23 cellular contexts compared by ENCODE assay signal in the genomic region with DNA sequence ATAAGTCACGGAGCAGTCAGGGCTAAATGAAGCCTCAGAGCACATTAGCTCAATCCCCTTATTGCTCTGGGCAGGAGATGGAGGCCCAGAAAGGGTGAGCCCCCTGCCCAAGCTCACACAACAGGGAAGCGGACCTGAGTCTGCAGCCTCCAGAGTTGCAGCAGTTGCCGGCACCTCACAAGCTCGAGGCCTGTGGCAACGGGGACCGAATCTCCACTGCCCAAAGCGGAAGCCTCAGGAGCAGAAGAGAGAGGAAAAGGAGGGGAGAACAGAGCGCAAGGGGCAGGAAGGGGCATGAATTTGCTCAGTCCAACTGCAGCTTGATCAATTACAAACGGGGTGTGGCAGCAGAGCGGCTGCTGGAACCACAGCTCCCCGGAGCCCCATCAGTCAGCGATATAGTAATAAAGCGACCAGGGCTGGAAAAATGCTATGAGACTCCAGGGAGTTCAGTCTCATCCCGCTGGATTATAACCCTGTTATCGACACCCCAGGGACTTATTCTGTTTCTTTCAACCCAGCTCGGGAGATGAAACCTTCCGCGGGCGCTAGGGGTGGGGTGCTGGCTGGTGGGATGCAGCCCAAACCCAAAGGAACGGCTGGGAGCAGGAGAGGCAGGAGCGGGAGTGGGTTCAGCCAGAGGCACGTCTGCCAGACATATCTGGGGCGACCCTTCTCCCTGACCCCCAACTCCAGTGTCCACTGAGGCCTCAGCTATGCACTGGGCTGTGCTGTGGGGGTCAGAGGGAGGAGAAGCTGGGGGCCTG.
DNase-seq lines count a peak whose midpoint lies in the region; ATAC-seq and TF ChIP-seq lines count a peak whose summit lies in the region.
"Had no signal": no experiment of that assay in that cellular context is flagged by ENCODE, and none has a peak within 500 bp of the region (broad histone marks: within the 10 kb centered on the region; RNA-seq: fewer than 3 reads in every experiment).

No MANE protein-coding gene starts in this region.

- H3K4me3 ChIP-seq in lower lobe of right lung (no peak overlapping the region), transverse colon (no peak overlapping the region), Karpas-422 (ENCODE audit: low read length) (no peak overlapping the region)
- H3K4me3 ChIP-seq: BLaER1 treated with 17β-estradiol and CSF1 and Interleukin-3, amounts not matched to agents 10 nM and 100 nM; esophagus squamous epithelium; gastrocnemius medialis; prostate gland had no signal

- no peak for TF ChIP-seq POLR2A in transverse colon (IDR thresholded peaks at IDR 0.05)

- no peak overlapping the region for H2AFZ ChIP-seq in Karpas-422 (ENCODE audit: low read length)

- no peaks in the 10 kb centered on the region for H3K36me3 ChIP-seq in lower lobe of right lung
- H3K36me3 ChIP-seq in transverse colon, result no peaks in the 10 kb centered on the region
- no peaks in the 10 kb centered on the region for H3K36me3 ChIP-seq in Karpas-422 (ENCODE audit: insufficient read depth, low read length)
- H3K36me3 ChIP-seq: BLaER1 treated with 17β-estradiol and CSF1 and Interleukin-3, amounts not matched to agents 10 nM and 100 nM; brain microvascular endothelial cell; esophagus squamous epithelium; gastrocnemius medialis; neutrophil; prostate gland had no signal

- H3K4me2 ChIP-seq in Karpas-422 (ENCODE audit: low read depth, low read length, poor library complexity, severe bottlenecking), result no peak overlapping the region

- POLR2A ChIA-PET in WTC11 (lab: Charles Lee), result no interaction called here

- H3K9me3 ChIP-seq in lower lobe of right lung (peaks cover 5% of the 10 kb centered on the region), transverse colon (peaks cover 0 to 7% of the 10 kb centered on the region in 2 donors), Karpas-422 (ENCODE audit: low read length) (no peaks in the 10 kb centered on the region)
- H3K9me3 ChIP-seq: gastrocnemius medialis, neutrophil, prostate gland had no signal

- peaks cover 4% of the 10 kb centered on the region for H3K9me3 Mint-ChIP-seq in activated naive CD4-positive, alpha-beta T cell treated with anti-CD3 and anti-CD28 coated beads, Interleukin-2, amount 10 ng/mL, durations not matched to agents 7 days and 5 days
- peaks cover 5% of the 10 kb centered on the region for H3K9me3 Mint-ChIP-seq in activated naive CD4-positive, alpha-beta T cell treated with anti-CD3 and anti-CD28 coated beads for 36 hours
- peaks cover 13% of the 10 kb centered on the region for H3K9me3 Mint-ChIP-seq in WTC11

- no peaks in the 10 kb centered on the region for H3K79me2 ChIP-seq in Karpas-422 (ENCODE audit: low read length)

- peaks cover 65% of the 10 kb centered on the region for H3K27me3 Mint-ChIP-seq in activated naive CD4-positive, alpha-beta T cell treated with anti-CD3 and anti-CD28 coated beads, Interleukin-2, amount 10 ng/mL, durations not matched to agents 7 days and 5 days
- H3K27me3 Mint-ChIP-seq in activated naive CD4-positive, alpha-beta T cell treated with anti-CD3 and anti-CD28 coated beads for 36 hours (ENCODE audit: low read depth), result peaks cover 12% of the 10 kb centered on the region
- no peaks in the 10 kb centered on the region; the same call in 1 of the 2 replicates for H3K27me3 Mint-ChIP-seq in WTC11 (ENCODE audit: low read depth)

- no peaks in the 10 kb centered on the region for H4K20me1 ChIP-seq in Karpas-422 (ENCODE audit: insufficient read depth, low read depth, low read length)
- H4K20me1 ChIP-seq: BLaER1 treated with 17β-estradiol and CSF1 and Interleukin-3, amounts not matched to agents 10 nM and 100 nM had no signal

- H3K27me3 ChIP-seq in lower lobe of right lung (ENCODE audit: low read depth), result peaks cover 10% of the 10 kb centered on the region
- H3K27me3 ChIP-seq in transverse colon, result peaks cover 7% of the 10 kb centered on the region
- no peaks in the 10 kb centered on the region for H3K27me3 ChIP-seq in Karpas-422 (ENCODE audit: low read length)
- H3K27me3 ChIP-seq: BLaER1 treated with 17β-estradiol and CSF1 and Interleukin-3, amounts not matched to agents 10 nM and 100 nM had no signal

- no peaks in the 10 kb centered on the region for H3K9me2 ChIP-seq in Karpas-422 (replicated peaks; ENCODE audit: insufficient read depth, low read length)

- H3K4me1 ChIP-seq in lower lobe of right lung, result no peaks in the 10 kb centered on the region
- H3K4me1 ChIP-seq in transverse colon, result peaks cover 3 to 15% (median 13%) of the 10 kb centered on the region in 4 donors
- H3K4me1 ChIP-seq in Karpas-422 (ENCODE audit: low read length), result peaks cover 24% of the 10 kb centered on the region
- H3K4me1 ChIP-seq: esophagus squamous epithelium, gastrocnemius medialis, prostate gland had no signal

- no peak for TF ChIP-seq CTCF in WTC11 (IDR thresholded peaks at IDR 0.05)
- no peak for TF ChIP-seq CTCF in lower lobe of right lung (IDR thresholded peaks at IDR 0.05)
- no peak for TF ChIP-seq CTCF in transverse colon (IDR thresholded peaks at IDR 0.05)

- DNase-seq in activated naive CD4-positive, alpha-beta T cell treated with anti-CD3 and anti-CD28 coated beads, Interleukin-2, amount 10 ng/mL, durations not matched to agents 7 days and 5 days, result peak; percentile 11
- no peak for DNase-seq in activated naive CD4-positive, alpha-beta T cell treated with anti-CD3 and anti-CD28 coated beads for 36 hours
- DNase-seq in WTC11 (ENCODE audit: low spot score), result no peak
- DNase-seq in lower lobe of right lung, result peak; percentile 14
- DNase-seq in transverse colon, result no peak
- DNase-seq in Karpas-422, result no peak
- DNase-seq: activated CD4-positive, alpha-beta memory T cell treated with anti-CD3 and anti-CD28 coated beads for 36 hours; activated gamma-delta T cell treated with Interleukin-2 at 50 U/mL for 16 hours; activated T-cell treated with anti-CD3 and anti-CD28 coated beads for 4 hours; brain microvascular endothelial cell; esophagus squamous epithelium; gastrocnemius medialis; GF-D8; MV-4-11; NCI-H226; NCI-H774; stimulated activated CD4-positive, alpha-beta T cell treated with anti-CD3 and anti-CD28 coated beads, Interleukin-1b, Interleukin-23, amount 100 ng/mL, for 48 hours had no signal

- H3K27ac ChIP-seq in lower lobe of right lung (no peak overlapping the region), transverse colon (peak overlapping the region; percentile 41 to 77 (median 70)), Karpas-422 (ENCODE audit: low read length) (no peak overlapping the region)
- H3K27ac ChIP-seq: BLaER1 treated with 17β-estradiol and CSF1 and Interleukin-3, amounts not matched to agents 10 nM and 100 nM; brain microvascular endothelial cell; esophagus squamous epithelium; gastrocnemius medialis; neutrophil; prostate gland had no signal

- H3K36me3 Mint-ChIP-seq in activated naive CD4-positive, alpha-beta T cell treated with anti-CD3 and anti-CD28 coated beads, Interleukin-2, amount 10 ng/mL, durations not matched to agents 7 days and 5 days, result no peaks in the 10 kb centered on the region
- H3K36me3 Mint-ChIP-seq in activated naive CD4-positive, alpha-beta T cell treated with anti-CD3 and anti-CD28 coated beads for 36 hours (ENCODE audit: low read depth), result no peaks in the 10 kb centered on the region
- H3K36me3 Mint-ChIP-seq in WTC11, result no peaks in the 10 kb centered on the region; the same call in 1 of the 2 replicates
- H3K36me3 Mint-ChIP-seq: activated CD4-positive, alpha-beta memory T cell treated with anti-CD3 and anti-CD28 coated beads for 36 hours had no signal

- H3K27ac Mint-ChIP-seq in activated naive CD4-positive, alpha-beta T cell treated with anti-CD3 and anti-CD28 coated beads, Interleukin-2, amount 10 ng/mL, durations not matched to agents 7 days and 5 days, result no peak overlapping the region
- H3K27ac Mint-ChIP-seq in activated naive CD4-positive, alpha-beta T cell treated with anti-CD3 and anti-CD28 coated beads for 36 hours, result no peak overlapping the region
- H3K27ac Mint-ChIP-seq in WTC11, result no peak overlapping the region
- H3K27ac Mint-ChIP-seq: activated CD4-positive, alpha-beta memory T cell treated with anti-CD3 and anti-CD28 coated beads for 36 hours; T-helper 2 cell treated with Interferon-gamma antibody and Interleukin-4, amounts not matched to agents 5 μg/mL and 100 μg/mL, for 36 hours had no signal

- intact Hi-C loops in activated naive CD4-positive, alpha-beta T cell treated with anti-CD3 and anti-CD28 coated beads for 36 hours (cut with micrococcal nuclease), result no loop called here
- intact Hi-C loops in lower lobe of right lung (cut with DNase I) (no loop called here), transverse colon (cut with DNase I; ENCODE audit: low total_unique reads) (no loop called here)

- ATAC-seq in WTC11 (no peak), lower lobe of right lung (no peak), GM19351 (IDR thresholded peaks at IDR 0.05; ENCODE audit: unreplicated experiment) (no peak), HG02970 (IDR thresholded peaks at IDR 0.05; ENCODE audit: low FRiP score, unreplicated experiment) (no peak)
- ATAC-seq: gastrocnemius medialis had no signal

- H3K4me1 Mint-ChIP-seq in activated naive CD4-positive, alpha-beta T cell treated with anti-CD3 and anti-CD28 coated beads, Interleukin-2, amount 10 ng/mL, durations not matched to agents 7 days and 5 days, result no peaks in the 10 kb centered on the region
- H3K4me1 Mint-ChIP-seq in activated naive CD4-positive, alpha-beta T cell treated with anti-CD3 and anti-CD28 coated beads for 36 hours (ENCODE audit: low read depth), result no peaks in the 10 kb centered on the region
- peaks cover 10% of the 10 kb centered on the region for H3K4me1 Mint-ChIP-seq in WTC11

- no peak for TF ChIP-seq EP300 in transverse colon (IDR thresholded peaks at IDR 0.05; ENCODE audit: low read depth)

- CTCF ChIA-PET in activated naive CD4-positive, alpha-beta T cell treated with anti-CD3 and anti-CD28 coated beads, Interleukin-2, amount 10 ng/mL, durations not matched to agents 7 days and 5 days (lab: Charles Lee), result no interaction called here
- CTCF ChIA-PET in activated naive CD4-positive, alpha-beta T cell treated with anti-CD3 and anti-CD28 coated beads for 36 hours (lab: Charles Lee), result no interaction called here
- CTCF ChIA-PET in WTC11 (lab: Charles Lee), result interaction anchor here (0.9 to 2.6 kb wide), 5 partner anchors 11 to 219 kb away, joined by 3 to 13 read pairs (median 4); partner anchors contain the start of gene LINGO1

- WGBS in transverse colon (ENCODE audit: low coverage in 1 of 2), 2 donors, result 51% methylated on average over 23 of the region's 23 CpGs; no CpG with 5 or more reads in 1 of the 2 donors

- in situ Hi-C loops in transverse colon (cut with MboI; ENCODE audit: low pct_ligation_motif_present in 1 of 4, low pct_unique_long_range_greater_than_20kb in 1 of 4, low sequenced_read_pairs in 3 of 4), result no loop called here

- H3K4me3 Mint-ChIP-seq in activated naive CD4-positive, alpha-beta T cell treated with anti-CD3 and anti-CD28 coated beads, Interleukin-2, amount 10 ng/mL, durations not matched to agents 7 days and 5 days, result no peak overlapping the region
- no peak overlapping the region for H3K4me3 Mint-ChIP-seq in activated naive CD4-positive, alpha-beta T cell treated with anti-CD3 and anti-CD28 coated beads for 36 hours
- no peak overlapping the region for H3K4me3 Mint-ChIP-seq in WTC11
- H3K4me3 Mint-ChIP-seq: activated CD4-positive, alpha-beta memory T cell treated with anti-CD3 and anti-CD28 coated beads for 36 hours; T-helper 2 cell treated with Interferon-gamma antibody and Interleukin-4, amounts not matched to agents 5 μg/mL and 100 μg/mL, for 36 hours had no signal

- H3K9ac ChIP-seq in Karpas-422 (ENCODE audit: low read length), result no peak overlapping the region
- H3K9ac ChIP-seq: BLaER1 treated with 17β-estradiol and CSF1 and Interleukin-3, amounts not matched to agents 10 nM and 100 nM had no signal

Comparison
In these comparisons a context has a peak if more than half of its experiments do, and no peak if none do; other contexts are left out.
1. DNase-seq: peak in activated naive CD4-positive, alpha-beta T cell treated with anti-CD3 and anti-CD28 coated beads, Interleukin-2, amount 10 ng/mL, durations not matched to agents 7 days and 5 days (single experiment) and lower lobe of right lung (single experiment); none in activated naive CD4-positive, alpha-beta T cell treated with anti-CD3 and anti-CD28 coated beads for 36 hours (single experiment), WTC11 (single experiment), transverse colon (single experiment) and Karpas-422 (single experiment).
2. H3K27ac ChIP-seq: peak in transverse colon (4 of 4); none in lower lobe of right lung (single experiment) and Karpas-422 (single experiment).